ENCODE assay signal across 21 cellular contexts in genomic region chr18:12014521-12014920, GRCh38. TPM values are rescaled to one million over a fixed set of nuclear protein-coding genes. Genes with fewer than 3 reads are reported as not detected.
DNase-seq lines count a peak whose midpoint lies in the region; ATAC-seq and TF ChIP-seq lines count a peak whose summit lies in the region.
"Had no signal": no experiment of that assay in that cellular context is flagged by ENCODE, and none has a peak within 500 bp of the region (broad histone marks: within the 10 kb centered on the region; RNA-seq: fewer than 3 reads in every experiment).

No MANE protein-coding gene starts in this region.

- WGBS in esophagus, 2 donors, result 64 to 69% methylated on average over 9 of the region's 9 CpGs
- 90 to 96% (median 93%) methylated on average over 9 of the region's 9 CpGs for WGBS in spleen, 5 donors

- TF ChIP-seq POLR2A in spleen (IDR thresholded peaks at IDR 0.05), result no peak

- H3K4me3 Mint-ChIP-seq in activated CD4-positive, alpha-beta memory T cell treated with anti-CD3 and anti-CD28 coated beads for 36 hours, result no peak overlapping the region
- H3K4me3 Mint-ChIP-seq: activated naive CD8-positive, alpha-beta T cell treated with anti-CD3 and anti-CD28 coated beads, Interleukin-2, amount 10 ng/mL, durations not matched to agents 7 days and 5 days; activated T-helper 1 cell treated with anti-CD3 and anti-CD28 coated beads, Interleukin-12 subunit alpha, Interleukin-12 subunit beta, Interleukin-2, Interleukin-4 antibody, amounts not matched to agents 30 ng/mL and 10 ng/mL and 1 ng/mL, durations not matched to agents 14 hours and 24 hours and 36 hours; CD4-positive, alpha-beta T cell; natural killer cell treated with Interleukin-12 subunit alpha and Interleukin-12 subunit beta and Interleukin-15 and Interleukin-18, amount 100 ng/mL, for 72 hours had no signal

- peaks cover 2% of the 10 kb centered on the region for H3K36me3 Mint-ChIP-seq in activated CD4-positive, alpha-beta memory T cell treated with anti-CD3 and anti-CD28 coated beads for 36 hours
- H3K36me3 Mint-ChIP-seq: natural killer cell treated with Interleukin-12 subunit alpha and Interleukin-12 subunit beta and Interleukin-15 and Interleukin-18, amount 100 ng/mL, for 72 hours had no signal

- H3K4me3 ChIP-seq in esophagus (ENCODE audit: low read depth in 1 of 2, low read length in 2 of 2) (no peak overlapping the region), muscle layer of colon (ENCODE audit: low read depth in 1 of 2, low read length in 2 of 2) (no peak overlapping the region), spleen (no peak overlapping the region)
- H3K4me3 ChIP-seq: testis had no signal

- no peak overlapping the region for H3K27ac Mint-ChIP-seq in activated CD4-positive, alpha-beta memory T cell treated with anti-CD3 and anti-CD28 coated beads for 36 hours
- H3K27ac Mint-ChIP-seq: activated naive CD8-positive, alpha-beta T cell treated with anti-CD3 and anti-CD28 coated beads, Interleukin-2, amount 10 ng/mL, durations not matched to agents 7 days and 5 days; activated T-helper 1 cell treated with anti-CD3 and anti-CD28 coated beads, Interleukin-12 subunit alpha, Interleukin-12 subunit beta, Interleukin-2, Interleukin-4 antibody, amounts not matched to agents 30 ng/mL and 10 ng/mL and 1 ng/mL, durations not matched to agents 14 hours and 24 hours and 36 hours; CD4-positive, alpha-beta T cell; natural killer cell treated with Interleukin-12 subunit alpha and Interleukin-12 subunit beta and Interleukin-15 and Interleukin-18, amount 100 ng/mL, for 72 hours had no signal

- H3K27ac ChIP-seq in RWPE1 (peak overlapping the region; percentile 94), esophagus (ENCODE audit: low read depth in 2 of 2, low read length in 1 of 2) (peak overlapping the region; percentile 83 to 90), muscle layer of colon (ENCODE audit: low read depth, low read length) (peak overlapping the region; percentile 68), spleen (no peak overlapping the region)
- H3K27ac ChIP-seq: brain microvascular endothelial cell, KMS-11, testis had no signal

- no peaks in the 10 kb centered on the region for H3K9me3 ChIP-seq in esophagus (ENCODE audit: control insufficient read depth in 2 of 2, insufficient read depth in 1 of 2, low read depth in 1 of 2, low read length in 1 of 2)
- H3K9me3 ChIP-seq in muscle layer of colon (ENCODE audit: low read length), result no peaks in the 10 kb centered on the region
- no peaks in the 10 kb centered on the region for H3K9me3 ChIP-seq in spleen
- H3K9me3 ChIP-seq: testis had no signal

- H3K9ac ChIP-seq in muscle layer of colon (ENCODE audit: low read length), result no peak overlapping the region
- H3K9ac ChIP-seq: KMS-11 had no signal

- H3K9me3 Mint-ChIP-seq in activated CD4-positive, alpha-beta memory T cell treated with anti-CD3 and anti-CD28 coated beads for 36 hours, result no peaks in the 10 kb centered on the region
- H3K9me3 Mint-ChIP-seq: activated naive CD8-positive, alpha-beta T cell treated with anti-CD3 and anti-CD28 coated beads, Interleukin-2, amount 10 ng/mL, durations not matched to agents 7 days and 5 days; activated T-helper 1 cell treated with anti-CD3 and anti-CD28 coated beads, Interleukin-12 subunit alpha, Interleukin-12 subunit beta, Interleukin-2, Interleukin-4 antibody, amounts not matched to agents 30 ng/mL and 10 ng/mL and 1 ng/mL, durations not matched to agents 14 hours and 24 hours and 36 hours; CD4-positive, alpha-beta T cell; natural killer cell treated with Interleukin-12 subunit alpha and Interleukin-12 subunit beta and Interleukin-15 and Interleukin-18, amount 100 ng/mL, for 72 hours had no signal

- TF ChIP-seq CTCF in RWPE1 (conservative IDR thresholded peaks at IDR 0.05; ENCODE audit: low read depth), result no peak
- TF ChIP-seq CTCF in spleen (IDR thresholded peaks at IDR 0.05 in 8 of 11, conservative IDR thresholded peaks at IDR 0.05 in 3 of 11), result no peak

- H3K27me3 Mint-ChIP-seq in activated CD4-positive, alpha-beta memory T cell treated with anti-CD3 and anti-CD28 coated beads for 36 hours, result no peaks in the 10 kb centered on the region
- H3K27me3 Mint-ChIP-seq: activated naive CD8-positive, alpha-beta T cell treated with anti-CD3 and anti-CD28 coated beads, Interleukin-2, amount 10 ng/mL, durations not matched to agents 7 days and 5 days; CD4-positive, alpha-beta T cell; natural killer cell treated with Interleukin-12 subunit alpha and Interleukin-12 subunit beta and Interleukin-15 and Interleukin-18, amount 100 ng/mL, for 72 hours had no signal

- no peak for ATAC-seq in HG02571 (IDR thresholded peaks at IDR 0.05; ENCODE audit: unreplicated experiment)
- ATAC-seq: natural killer cell treated with Interleukin-12 subunit alpha and Interleukin-12 subunit beta and Interleukin-15 and Interleukin-18, amount 100 ng/mL, for 72 hours had no signal

- POLR2A ChIA-PET in RWPE1 (lab: Yijun Ruan, JAX; ENCODE audit: low non-redundant PET), result no interaction called here
- POLR2A ChIA-PET in activated CD4-positive, alpha-beta memory T cell treated with anti-CD3 and anti-CD28 coated beads for 36 hours (lab: Charles Lee), result no interaction called here

- no peaks in the 10 kb centered on the region for H3K4me1 Mint-ChIP-seq in activated CD4-positive, alpha-beta memory T cell treated with anti-CD3 and anti-CD28 coated beads for 36 hours (ENCODE audit: low read depth)
- H3K4me1 Mint-ChIP-seq: activated naive CD8-positive, alpha-beta T cell treated with anti-CD3 and anti-CD28 coated beads, Interleukin-2, amount 10 ng/mL, durations not matched to agents 7 days and 5 days had no signal

- H3K36me3 ChIP-seq in esophagus (ENCODE audit: control insufficient read depth in 2 of 2, insufficient read depth in 2 of 2, low read length in 1 of 2) (peaks cover 4 to 15% of the 10 kb centered on the region in 2 donors), muscle layer of colon (ENCODE audit: insufficient read depth, low read length) (peaks cover 26% of the 10 kb centered on the region), spleen (peaks cover 0 to 100% (median 21%) of the 10 kb centered on the region in 6 donors)
- H3K36me3 ChIP-seq: brain microvascular endothelial cell had no signal

- no peak for DNase-seq in RWPE1 (ENCODE audit: low spot score)
- peak; percentile 36 for DNase-seq in spleen
- DNase-seq in activated CD4-positive, alpha-beta memory T cell treated with anti-CD3 and anti-CD28 coated beads for 36 hours, result no peak
- no peak for DNase-seq in anterior cingulate cortex (lab: John Stamatoyannopoulos, UW)
- no peak for DNase-seq in islet precursor cell
- DNase-seq: activated naive CD8-positive, alpha-beta T cell treated with anti-CD3 and anti-CD28 coated beads, Interleukin-2, amount 10 ng/mL, durations not matched to agents 7 days and 5 days; brain microvascular endothelial cell; CD4-positive, alpha-beta T cell; DMS53; NCI-H1048; NCI-H2081 treated with DMSO at 0.1 percent for 48 hours; NCI-H510A; RPMI8226; SW 1271; testis had no signal

- H3K4me1 ChIP-seq in esophagus (ENCODE audit: control insufficient read depth in 2 of 2, insufficient read depth in 2 of 2, low read length in 1 of 2) (peaks cover 4 to 26% of the 10 kb centered on the region in 2 donors), muscle layer of colon (ENCODE audit: insufficient read depth, low read length) (peaks cover 16% of the 10 kb centered on the region), spleen (peaks cover 0 to 12% (median 0%) of the 10 kb centered on the region in 6 donors)
- H3K4me1 ChIP-seq: testis had no signal

- CTCF ChIA-PET in RWPE1 (lab: Yijun Ruan, JAX), result interaction anchor here (1.0 kb wide), 1 partner anchor 76 kb away, joined by 3 read pairs; no protein-coding TSS in a partner anchor
- CTCF ChIA-PET in activated CD4-positive, alpha-beta memory T cell treated with anti-CD3 and anti-CD28 coated beads for 36 hours (lab: Charles Lee), result no interaction called here

- H3K27me3 ChIP-seq in esophagus (ENCODE audit: control insufficient read depth in 1 of 2, insufficient read depth in 2 of 2, low read length in 2 of 2) (no peaks in the 10 kb centered on the region), muscle layer of colon (ENCODE audit: control insufficient read depth in 1 of 2, insufficient read depth in 2 of 2, low read length in 2 of 2) (no peaks in the 10 kb centered on the region), spleen (replicated peaks in 1 of 7) (no peaks in the 10 kb centered on the region)
- H3K27me3 ChIP-seq: brain microvascular endothelial cell, testis had no signal

- intact Hi-C loops in spleen (cut with DNase I; ENCODE audit: low total_unique reads), result no loop called here
- intact Hi-C loops in activated CD4-positive, alpha-beta memory T cell treated with anti-CD3 and anti-CD28 coated beads for 36 hours (cut with micrococcal nuclease), result no loop called here

RNA-seq across cellular contexts. Expression of gene IMPA2, which starts 33.2 kb away (rescaled TPM):
- 100 to 1,000 TPM in 1 of 2 donors, 10 to 100 TPM in 1; 79.1 to 142 TPM for polyA plus RNA-seq in esophagus
- 10 to 100 TPM; 16.6 to 60.7 (median 44.4) TPM for total RNA-seq in spleen
- 10 to 100 TPM; 11.1 to 27.7 (median 16.4) TPM for polyA plus RNA-seq in spleen
- 10 to 100 TPM; 20.3 to 21.6 TPM for total RNA-seq in activated CD4-positive, alpha-beta memory T cell treated with anti-CD3 and anti-CD28 coated beads for 36 hours

Comparison
In these comparisons a context has a peak if more than half of its experiments do, and no peak if none do; other contexts are left out.
1. H3K27ac ChIP-seq: peak in RWPE1 (single experiment), esophagus (2 of 2) and muscle layer of colon (single experiment); none in spleen (0 of 8).